ENCODE assay signal across 13 cellular contexts in the genomic region with DNA sequence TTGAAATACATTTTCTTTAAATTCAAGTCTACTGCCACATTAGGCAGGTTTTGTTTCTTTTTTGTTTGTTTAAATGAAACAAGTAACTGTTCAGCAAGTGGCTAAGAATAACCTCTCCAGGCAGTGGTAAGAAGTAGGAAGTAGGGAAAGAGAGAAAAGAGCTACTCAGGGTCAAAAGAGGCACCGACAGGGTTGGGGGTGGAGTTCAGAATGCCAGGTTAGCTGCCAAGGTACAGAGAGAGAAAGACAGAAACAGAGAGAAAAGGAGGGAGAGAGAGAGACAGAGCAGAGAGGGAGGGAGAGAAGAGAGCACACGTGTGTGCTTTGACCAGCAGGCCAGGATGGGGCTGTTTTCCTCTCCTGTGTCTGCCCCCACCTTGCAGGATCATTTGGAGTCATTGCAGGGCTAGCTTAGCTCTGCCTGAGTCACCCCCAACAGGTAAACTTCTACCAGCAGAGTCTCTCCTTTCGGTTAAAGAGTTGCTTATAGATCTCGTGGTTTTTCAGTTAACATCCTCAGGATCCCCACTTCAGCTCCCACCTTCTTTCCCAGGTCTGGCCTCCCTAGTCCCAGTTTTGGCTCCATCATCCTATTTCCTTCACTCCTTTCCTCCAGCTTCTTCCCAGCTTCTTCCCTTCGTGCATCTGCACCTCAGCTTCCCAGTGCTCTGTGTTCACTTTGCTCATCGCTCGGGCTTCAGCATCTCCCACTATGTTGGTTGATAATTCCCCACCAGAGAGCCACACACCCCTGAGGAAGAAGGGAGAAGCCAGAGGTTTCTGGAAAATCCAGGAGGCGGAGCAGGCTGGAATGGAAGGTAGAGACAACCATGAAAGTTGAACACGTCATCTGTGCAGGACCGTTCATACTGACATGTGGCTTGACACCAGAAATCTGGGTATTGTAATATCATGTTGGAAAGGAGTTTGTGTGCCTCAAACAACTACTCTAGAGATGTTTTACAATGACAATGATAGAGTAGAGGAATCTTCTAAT. TPM values are rescaled to one million over a fixed set of nuclear protein-coding genes. Genes with fewer than 3 reads are reported as not detected.
A peak's percentile ranks its signal among the peaks of the same experiment; 100 is the strongest.
DNase-seq lines count a peak whose midpoint lies in the region; ATAC-seq and TF ChIP-seq lines count a peak whose summit lies in the region.
"Had no signal": no experiment of that assay in that cellular context is flagged by ENCODE, and none has a peak within 500 bp of the region (broad histone marks: within the 10 kb centered on the region; RNA-seq: fewer than 3 reads in every experiment).

No MANE protein-coding gene starts in this region.

- POLR2A ChIA-PET in activated naive CD8-positive, alpha-beta T cell treated with anti-CD3 and anti-CD28 coated beads, Interleukin-2, amount 10 ng/mL, durations not matched to agents 7 days and 5 days (lab: Charles Lee) = no interaction called here

- H2AFZ ChIP-seq in OCI-LY3 (ENCODE audit: low read depth, low read length) (peak overlapping the region; percentile 12; the same call in 1 of the 2 replicates), mesenchymal stem cell (ENCODE audit: low read depth, low read length) (no peak overlapping the region)

- H3K4me2 ChIP-seq in OCI-LY3 (ENCODE audit: low read length) (no peak overlapping the region), mesenchymal stem cell (ENCODE audit: low read length, poor library complexity, severe bottlenecking) (no peak overlapping the region)

- no peak overlapping the region for H2AK5ac ChIP-seq in mesenchymal stem cell (ENCODE audit: low read length, severe bottlenecking)

- H2BK5ac ChIP-seq in mesenchymal stem cell (ENCODE audit: low read depth, low read length, poor library complexity, severe bottlenecking) = no peak overlapping the region

- H3K27me3 ChIP-seq in OCI-LY3 (ENCODE audit: low read depth, low read length) = peaks cover 3% of the 10 kb centered on the region; the same call in 1 of the 2 replicates
- no peaks in the 10 kb centered on the region for H3K27me3 ChIP-seq in iPS-20b (ENCODE audit: insufficient read depth, low read length)
- no peaks in the 10 kb centered on the region for H3K27me3 ChIP-seq in upper lobe of right lung
- peaks cover 7 to 11% of the 10 kb centered on the region in 2 experiments for H3K27me3 ChIP-seq in mesenchymal stem cell (ENCODE audit: control insufficient read depth in 1 of 2, insufficient read depth in 1 of 2, low read length in 2 of 2)

- H3K79me2 ChIP-seq in OCI-LY3 (ENCODE audit: low read length) = no peaks in the 10 kb centered on the region

- no peak overlapping the region for H4K91ac ChIP-seq in mesenchymal stem cell (ENCODE audit: low read length)

- H3K4ac ChIP-seq in mesenchymal stem cell (ENCODE audit: low read depth in 1 of 2, low read length in 2 of 2) = no peak overlapping the region

- peaks cover 3% of the 10 kb centered on the region for H3K9me3 Mint-ChIP-seq in activated naive CD8-positive, alpha-beta T cell treated with anti-CD3 and anti-CD28 coated beads, Interleukin-2, amount 10 ng/mL, durations not matched to agents 7 days and 5 days
- H3K9me3 Mint-ChIP-seq in activated naive CD8-positive, alpha-beta T cell treated with anti-CD3 and anti-CD28 coated beads, Interleukin-2, amount 50 U/mL, for 24 hours = peaks cover 8% of the 10 kb centered on the region

- H3K27me3 Mint-ChIP-seq in activated naive CD8-positive, alpha-beta T cell treated with anti-CD3 and anti-CD28 coated beads, Interleukin-2, amount 10 ng/mL, durations not matched to agents 7 days and 5 days = peaks cover 3% of the 10 kb centered on the region
- H3K27me3 Mint-ChIP-seq in activated naive CD8-positive, alpha-beta T cell treated with anti-CD3 and anti-CD28 coated beads, Interleukin-2, amount 50 U/mL, for 24 hours = no peaks in the 10 kb centered on the region

- H3K4me1 ChIP-seq in OCI-LY3 (ENCODE audit: low read length) = peaks cover 33% of the 10 kb centered on the region
- H3K4me1 ChIP-seq in iPS-20b (ENCODE audit: insufficient read depth, low read length) = peaks cover 22% of the 10 kb centered on the region
- H3K4me1 ChIP-seq in upper lobe of right lung = no peaks in the 10 kb centered on the region
- peaks cover 10% of the 10 kb centered on the region for H3K4me1 ChIP-seq in mesenchymal stem cell (ENCODE audit: control insufficient read depth, insufficient read depth, low read depth, low read length)
- H3K4me1 ChIP-seq: psoas muscle had no signal

- TF ChIP-seq CTCF in OCI-LY3 (IDR thresholded peaks at IDR 0.05; ENCODE audit: low read depth, low read length) (no peak), upper lobe of right lung (IDR thresholded peaks at IDR 0.05) (no peak)

- no peak overlapping the region for H3K27ac ChIP-seq in OCI-LY3 (ENCODE audit: low read length)
- no peak overlapping the region for H3K27ac ChIP-seq in iPS-20b (ENCODE audit: low read length)
- no peak overlapping the region for H3K27ac ChIP-seq in upper lobe of right lung
- no peak overlapping the region for H3K27ac ChIP-seq in mesenchymal stem cell (ENCODE audit: low read length, poor library complexity, severe bottlenecking)
- H3K27ac ChIP-seq: psoas muscle had no signal

- H3K9me3 ChIP-seq in OCI-LY3 (ENCODE audit: insufficient read depth, low read length) (peaks cover 3% of the 10 kb centered on the region), iPS-20b (ENCODE audit: insufficient read depth, low read depth, low read length) (no peaks in the 10 kb centered on the region; the same call in 1 of the 2 replicates), upper lobe of right lung (no peaks in the 10 kb centered on the region), mesenchymal stem cell (ENCODE audit: control insufficient read depth, low read length) (no peaks in the 10 kb centered on the region)

- H3K4me3 Mint-ChIP-seq in activated naive CD8-positive, alpha-beta T cell treated with anti-CD3 and anti-CD28 coated beads, Interleukin-2, amount 10 ng/mL, durations not matched to agents 7 days and 5 days = peak overlapping the region; percentile 23
- H3K4me3 Mint-ChIP-seq in activated naive CD8-positive, alpha-beta T cell treated with anti-CD3 and anti-CD28 coated beads, Interleukin-2, amount 50 U/mL, for 24 hours = no peak overlapping the region
- H3K4me3 Mint-ChIP-seq: HFFc6 had no signal

- no peak overlapping the region for H2BK15ac ChIP-seq in mesenchymal stem cell (ENCODE audit: low read depth, poor library complexity, severe bottlenecking)

- no peak overlapping the region for H3K4me3 ChIP-seq in OCI-LY3 (ENCODE audit: low read length)
- H3K4me3 ChIP-seq in iPS-20b (ENCODE audit: low read length) = no peak overlapping the region
- no peak overlapping the region for H3K4me3 ChIP-seq in upper lobe of right lung
- H3K4me3 ChIP-seq in mesenchymal stem cell (ENCODE audit: insufficient read depth in 1 of 2, low read depth in 1 of 2, low read length in 2 of 2) = no peak overlapping the region
- H3K4me3 ChIP-seq: psoas muscle had no signal

- H3K14ac ChIP-seq in mesenchymal stem cell (ENCODE audit: low read length in 2 of 2) = no peak overlapping the region

- no peak overlapping the region for H3K9ac ChIP-seq in OCI-LY3 (ENCODE audit: low read length)
- H3K9ac ChIP-seq in iPS-20b (ENCODE audit: low read depth, low read length) = 0 out of 2 replicates have a peak overlapping the region, but pooled peaks have one; percentile 13
- H3K9ac ChIP-seq in mesenchymal stem cell (ENCODE audit: low read length) = no peak overlapping the region

- H3K36me3 ChIP-seq in OCI-LY3 (replicated peaks; ENCODE audit: low read depth, low read length) (peaks cover under 1% of the 10 kb centered on the region), iPS-20b (ENCODE audit: insufficient read depth, low read depth, low read length) (no peaks in the 10 kb centered on the region), upper lobe of right lung (no peaks in the 10 kb centered on the region), mesenchymal stem cell (ENCODE audit: control insufficient read depth in 1 of 2, insufficient read depth in 2 of 2, low read depth in 1 of 2, low read length in 2 of 2) (no peaks in the 10 kb centered on the region)

- H4K8ac ChIP-seq in mesenchymal stem cell (ENCODE audit: low read length) = no peak overlapping the region

- no peak overlapping the region for H2BK120ac ChIP-seq in mesenchymal stem cell (ENCODE audit: low read depth, low read length)

- H3K27ac Mint-ChIP-seq in activated naive CD8-positive, alpha-beta T cell treated with anti-CD3 and anti-CD28 coated beads, Interleukin-2, amount 10 ng/mL, durations not matched to agents 7 days and 5 days = peak overlapping the region; percentile 80
- no peak overlapping the region for H3K27ac Mint-ChIP-seq in activated naive CD8-positive, alpha-beta T cell treated with anti-CD3 and anti-CD28 coated beads, Interleukin-2, amount 50 U/mL, for 24 hours
- H3K27ac Mint-ChIP-seq: HFFc6 had no signal

- intact Hi-C loops in upper lobe of right lung (cut with DNase I) = no loop called here

- H4K20me1 ChIP-seq in OCI-LY3 (ENCODE audit: insufficient read depth, low read length) = no peaks in the 10 kb centered on the region

- no peak for DNase-seq in activated naive CD8-positive, alpha-beta T cell treated with anti-CD3 and anti-CD28 coated beads, Interleukin-2, amount 10 ng/mL, durations not matched to agents 7 days and 5 days
- DNase-seq in activated naive CD8-positive, alpha-beta T cell treated with anti-CD3 and anti-CD28 coated beads, Interleukin-2, amount 50 U/mL, for 24 hours = no peak
- DNase-seq in upper lobe of right lung = no peak
- DNase-seq in mesenchymal stem cell = no peak
- DNase-seq in stimulated activated CD4-positive, alpha-beta T cell treated with anti-CD3 and anti-CD28 coated beads, Interleukin-4, amount 100 ng/mL, for 1 hour = no peak
- no peak for DNase-seq in COR-L47 (lab: John Stamatoyannopoulos, UW)
- DNase-seq: activated CD4-positive, alpha-beta T cell treated with anti-CD3 and anti-CD28 coated beads, Interleukin-2, amount 50 U/mL, for 4 hours; HFFc6; NCI-H2029 treated with DMSO at 0.1 percent for 48 hours; psoas muscle; T-helper 1 cell had no signal

- H3K4me1 Mint-ChIP-seq in activated naive CD8-positive, alpha-beta T cell treated with anti-CD3 and anti-CD28 coated beads, Interleukin-2, amount 10 ng/mL, durations not matched to agents 7 days and 5 days = peaks cover 32% of the 10 kb centered on the region
- peaks cover 52% of the 10 kb centered on the region for H3K4me1 Mint-ChIP-seq in activated naive CD8-positive, alpha-beta T cell treated with anti-CD3 and anti-CD28 coated beads, Interleukin-2, amount 50 U/mL, for 24 hours

- peaks cover 2% of the 10 kb centered on the region for H3K36me3 Mint-ChIP-seq in activated naive CD8-positive, alpha-beta T cell treated with anti-CD3 and anti-CD28 coated beads, Interleukin-2, amount 10 ng/mL, durations not matched to agents 7 days and 5 days
- H3K36me3 Mint-ChIP-seq in activated naive CD8-positive, alpha-beta T cell treated with anti-CD3 and anti-CD28 coated beads, Interleukin-2, amount 50 U/mL, for 24 hours (ENCODE audit: low read depth) = no peaks in the 10 kb centered on the region

- 72% methylated on average over 10 of the region's 10 CpGs for WGBS in mesenchymal stem cell

- H3K18ac ChIP-seq in mesenchymal stem cell (ENCODE audit: low read depth in 1 of 2, low read length in 2 of 2) = no peak overlapping the region

- H3K79me1 ChIP-seq in mesenchymal stem cell (replicated peaks; ENCODE audit: low read length, poor library complexity, severe bottlenecking) = no peaks in the 10 kb centered on the region

- no peak for ATAC-seq in activated naive CD8-positive, alpha-beta T cell treated with anti-CD3 and anti-CD28 coated beads, Interleukin-2, amount 10 ng/mL, durations not matched to agents 7 days and 5 days (ENCODE audit: low read depth)
- no peak for ATAC-seq in activated naive CD8-positive, alpha-beta T cell treated with anti-CD3 and anti-CD28 coated beads, Interleukin-2, amount 50 U/mL, for 24 hours
- peak; percentile 31 for ATAC-seq in upper lobe of right lung
- ATAC-seq: psoas muscle had no signal

- H3K23ac ChIP-seq in mesenchymal stem cell (ENCODE audit: low read length in 2 of 2) = no peak overlapping the region

- peak overlapping the region in 1 of 2 experiments; percentile 15 for H2BK12ac ChIP-seq in mesenchymal stem cell (ENCODE audit: low read length in 2 of 2)

RNA-seq across cellular contexts. Expression of gene RAB4A, which starts 21.8 kb away (rescaled TPM):
- 10 to 100 TPM; 38.1 to 44.6 TPM for total RNA-seq in activated naive CD8-positive, alpha-beta T cell treated with anti-CD3 and anti-CD28 coated beads, Interleukin-2, amount 10 ng/mL, durations not matched to agents 7 days and 5 days
- total RNA-seq in upper lobe of right lung = 47.1 TPM
- 24.2 TPM for polyA plus RNA-seq in mesenchymal stem cell (2013, experiment 1 of 2)
- 24.7 TPM for polyA plus RNA-seq in mesenchymal stem cell (2013, experiment 2 of 2)
